ENCODE assay signal across 10 cellular contexts in genomic region chr7:18693401-18693800, GRCh38.
DNase-seq lines count a peak whose midpoint lies in the region; ATAC-seq and TF ChIP-seq lines count a peak whose summit lies in the region.
"Had no signal": no experiment of that assay in that cellular context is flagged by ENCODE, and none has a peak within 500 bp of the region (broad histone marks: within the 10 kb centered on the region; RNA-seq: fewer than 3 reads in every experiment).

No MANE protein-coding gene starts in this region.

- POLR2A ChIA-PET in activated CD4-positive, alpha-beta T cell treated with anti-CD3 and anti-CD28 coated beads for 36 hours (lab: Charles Lee): no interaction called here

- H3K27ac Mint-ChIP-seq in glutamatergic neuron (ENCODE audit: unreplicated experiment): no peak overlapping the region
- no peak overlapping the region for H3K27ac Mint-ChIP-seq in activated CD4-positive, alpha-beta T cell treated with anti-CD3 and anti-CD28 coated beads for 36 hours

- CTCF ChIA-PET in activated CD4-positive, alpha-beta T cell treated with anti-CD3 and anti-CD28 coated beads for 36 hours (lab: Charles Lee): no interaction called here

- H3K27me3 Mint-ChIP-seq in glutamatergic neuron (ENCODE audit: unreplicated experiment): no peaks in the 10 kb centered on the region
- H3K27me3 Mint-ChIP-seq in activated CD4-positive, alpha-beta T cell treated with anti-CD3 and anti-CD28 coated beads for 36 hours: no peaks in the 10 kb centered on the region

- intact Hi-C loops in thyroid gland (cut with DNase I) (no loop called here), left colon (cut with DNase I, micrococcal nuclease) (no loop called here)
- intact Hi-C loops in activated CD4-positive, alpha-beta T cell treated with anti-CD3 and anti-CD28 coated beads for 36 hours (cut with DNase I, micrococcal nuclease): no loop called here

- peak overlapping the region; percentile 80 for H3K27ac ChIP-seq in SK-N-MC
- H3K27ac ChIP-seq in thyroid gland: no peak overlapping the region
- H3K27ac ChIP-seq: BLaER1 treated with 17β-estradiol and CSF1 and Interleukin-3, amounts not matched to agents 10 nM and 100 nM; pancreas had no signal

- DNase-seq in NCI-H2227 (lab: John Stamatoyannopoulos, UW; ENCODE audit: unreplicated experiment): peak; percentile 36
- DNase-seq in NCI-H2227 treated with DMSO at 0.1 percent for 48 hours (lab: John Stamatoyannopoulos, UW): no peak
- peak; percentile 61 for DNase-seq in SK-N-MC (ENCODE audit: low read depth, low spot score)
- DNase-seq in glutamatergic neuron: no peak
- DNase-seq in thyroid gland: peak; percentile 8 to 11
- DNase-seq in activated CD4-positive, alpha-beta T cell treated with anti-CD3 and anti-CD28 coated beads for 36 hours: no peak
- DNase-seq in left colon: no peak
- DNase-seq: pancreas had no signal

- H3K36me3 ChIP-seq in SK-N-MC (ENCODE audit: insufficient read depth, low read length) (no peaks in the 10 kb centered on the region), thyroid gland (no peaks in the 10 kb centered on the region)
- H3K36me3 ChIP-seq: BLaER1 treated with 17β-estradiol and CSF1 and Interleukin-3, amounts not matched to agents 10 nM and 100 nM; pancreas had no signal

- TF ChIP-seq CTCF in glutamatergic neuron (IDR thresholded peaks at IDR 0.05; ENCODE audit: partially characterized antibody, unreplicated experiment) (peak; percentile 33), thyroid gland (IDR thresholded peaks at IDR 0.05) (peak; percentile 13 to 65 (median 42))

- WGBS in thyroid gland, 2 donors: 18 to 26% methylated on average over 4 of the region's 4 CpGs

- ATAC-seq in HG02798 (IDR thresholded peaks at IDR 0.05; ENCODE audit: poor library complexity, unreplicated experiment): no peak
- ATAC-seq in activated CD4-positive, alpha-beta T cell treated with anti-CD3 and anti-CD28 coated beads for 36 hours: no peak
- ATAC-seq in left colon: no peak

- H3K4me3 ChIP-seq in SK-N-MC (peak overlapping the region; percentile 32), thyroid gland (replicated peaks in 1 of 3) (no peak overlapping the region)
- H3K4me3 ChIP-seq: BLaER1 treated with 17β-estradiol and CSF1 and Interleukin-3, amounts not matched to agents 10 nM and 100 nM; pancreas had no signal

- H3K27me3 ChIP-seq in thyroid gland: no peaks in the 10 kb centered on the region
- H3K27me3 ChIP-seq: BLaER1 treated with 17β-estradiol and CSF1 and Interleukin-3, amounts not matched to agents 10 nM and 100 nM; pancreas had no signal

- peaks cover 2% of the 10 kb centered on the region for H3K4me1 Mint-ChIP-seq in glutamatergic neuron (ENCODE audit: low read depth, unreplicated experiment)
- no peaks in the 10 kb centered on the region for H3K4me1 Mint-ChIP-seq in activated CD4-positive, alpha-beta T cell treated with anti-CD3 and anti-CD28 coated beads for 36 hours

- H3K9me3 ChIP-seq in SK-N-MC (ENCODE audit: low read depth, low read length): no peaks in the 10 kb centered on the region
- H3K9me3 ChIP-seq in thyroid gland: no peaks in the 10 kb centered on the region
- H3K9me3 ChIP-seq: BLaER1 treated with 17β-estradiol and CSF1 and Interleukin-3, amounts not matched to agents 10 nM and 100 nM; pancreas had no signal

- no peaks in the 10 kb centered on the region for H3K4me1 ChIP-seq in thyroid gland
- H3K4me1 ChIP-seq: BLaER1 treated with 17β-estradiol and CSF1 and Interleukin-3, amounts not matched to agents 10 nM and 100 nM; pancreas had no signal

- no peak overlapping the region for H3K4me3 Mint-ChIP-seq in glutamatergic neuron (ENCODE audit: unreplicated experiment)
- no peak overlapping the region for H3K4me3 Mint-ChIP-seq in activated CD4-positive, alpha-beta T cell treated with anti-CD3 and anti-CD28 coated beads for 36 hours

- no peak for TF ChIP-seq POLR2A in thyroid gland (IDR thresholded peaks at IDR 0.05)

- H3K36me3 Mint-ChIP-seq in glutamatergic neuron (ENCODE audit: unreplicated experiment): no peaks in the 10 kb centered on the region
- H3K36me3 Mint-ChIP-seq in activated CD4-positive, alpha-beta T cell treated with anti-CD3 and anti-CD28 coated beads for 36 hours (ENCODE audit: low read depth): no peaks in the 10 kb centered on the region

- peak overlapping the region; percentile 39 for H3K9ac ChIP-seq in SK-N-MC (ENCODE audit: insufficient read length)
- H3K9ac ChIP-seq: BLaER1 treated with 17β-estradiol and CSF1 and Interleukin-3, amounts not matched to agents 10 nM and 100 nM had no signal

- H3K9me3 Mint-ChIP-seq in glutamatergic neuron (ENCODE audit: unreplicated experiment): no peaks in the 10 kb centered on the region
- no peaks in the 10 kb centered on the region for H3K9me3 Mint-ChIP-seq in activated CD4-positive, alpha-beta T cell treated with anti-CD3 and anti-CD28 coated beads for 36 hours (ENCODE audit: low read depth)

Comparison
In these comparisons a context has a peak if more than half of its experiments do, and no peak if none do; other contexts are left out.
1. DNase-seq: peak in NCI-H2227 (single experiment), SK-N-MC (single experiment) and thyroid gland (2 of 2); none in NCI-H2227 treated with DMSO at 0.1 percent for 48 hours (single experiment), glutamatergic neuron (single experiment), activated CD4-positive, alpha-beta T cell treated with anti-CD3 and anti-CD28 coated beads for 36 hours (single experiment) and left colon (0 of 2).